In genomic region chr17:29613856-29614255, GRCh38 we compare ENCODE assay signal across 9 cellular contexts. TPM values are rescaled to one million over a fixed set of nuclear protein-coding genes. Genes with fewer than 3 reads are reported as not detected.
A peak's percentile ranks its signal among the peaks of the same experiment; 100 is the strongest.
DNase-seq lines count a peak whose midpoint lies in the region; ATAC-seq, FAIRE-seq and TF ChIP-seq lines count a peak whose summit lies in the region.
"Had no signal": no experiment of that assay in that cellular context is flagged by ENCODE, and none has a peak within 500 bp of the region (broad histone marks: within the 10 kb centered on the region; RNA-seq: fewer than 3 reads in every experiment).

No MANE protein-coding gene starts in this region.

- no peak for TF ChIP-seq POLR2A in gastroesophageal sphincter (IDR thresholded peaks at IDR 0.05)
- no peak for TF ChIP-seq POLR2A in H54 (IDR thresholded peaks at IDR 0.05; ENCODE audit: low read depth, low read length)

- H3K9me3 ChIP-seq in CD8-positive, alpha-beta T cell (ENCODE audit: low read length): no peaks in the 10 kb centered on the region
- H3K9me3 ChIP-seq in gastroesophageal sphincter: no peaks in the 10 kb centered on the region

- H3K4me3 Mint-ChIP-seq in CD8-positive, alpha-beta T cell: peak overlapping the region; percentile 70

- H3K27me3 ChIP-seq in CD8-positive, alpha-beta T cell (ENCODE audit: insufficient read depth, low read length): no peaks in the 10 kb centered on the region
- H3K27me3 ChIP-seq in gastroesophageal sphincter: no peaks in the 10 kb centered on the region

- peak in 1 of 7 experiments; percentile 10 for DNase-seq in CD8-positive, alpha-beta T cell
- DNase-seq in retinal pigment epithelial cell (ENCODE audit: low read depth) (no peak), posterior cingulate gyrus (no peak), NCI-H2107 (lab: John Stamatoyannopoulos, UW) (no peak), H54 (ENCODE audit: insufficient read length, low spot score) (no peak)
- DNase-seq in effector CD4-positive, alpha-beta T cell: no peak

- POLR2A ChIA-PET in CD8-positive, alpha-beta T cell (lab: Charles Lee): interaction anchor here (1.0 to 6.0 kb wide), 3 partner anchors 21 to 317 kb away, joined by 3 to 63 read pairs (median 5); partner anchors contain the start of gene ANKRD13B

- peak overlapping the region; percentile 49 for H3K4me3 ChIP-seq in CD8-positive, alpha-beta T cell (ENCODE audit: low read depth, low read length)
- peak overlapping the region; percentile 27 for H3K4me3 ChIP-seq in WI38 (ENCODE audit: low read depth, low read length)
- peak overlapping the region in 1 of 2 donors; percentile 43 for H3K4me3 ChIP-seq in gastroesophageal sphincter
- peak overlapping the region; percentile 15 for H3K4me3 ChIP-seq in retinal pigment epithelial cell (ENCODE audit: low read length)

- TF ChIP-seq CTCF in CD8-positive, alpha-beta T cell (IDR thresholded peaks at IDR 0.05): no peak
- TF ChIP-seq CTCF in WI38 (IDR thresholded peaks at IDR 0.05; ENCODE audit: low read depth, low read length) (no peak), gastroesophageal sphincter (IDR thresholded peaks at IDR 0.05) (no peak), retinal pigment epithelial cell (conservative IDR thresholded peaks at IDR 0.05; ENCODE audit: low read depth, low read length) (no peak)

- peaks cover 33% of the 10 kb centered on the region for H3K4me1 Mint-ChIP-seq in CD8-positive, alpha-beta T cell (ENCODE audit: low read depth)

- FAIRE-seq in H54 (lab: Jason Lieb, UNC): no peak
- FAIRE-seq: islet of Langerhans had no signal

- H3K36me3 ChIP-seq in CD8-positive, alpha-beta T cell (ENCODE audit: insufficient read depth, low read length): no peaks in the 10 kb centered on the region
- peaks cover 0 to 6% of the 10 kb centered on the region in 2 donors for H3K36me3 ChIP-seq in gastroesophageal sphincter

- ATAC-seq in CD8-positive, alpha-beta T cell: no peak
- ATAC-seq in gastroesophageal sphincter: no peak

- H3K27ac Mint-ChIP-seq in CD8-positive, alpha-beta T cell: no peak overlapping the region

- CTCF ChIA-PET in CD8-positive, alpha-beta T cell (lab: Charles Lee): interaction anchor here (0.9 to 10.9 kb wide), 9 partner anchors 9 to 47 kb away, joined by 3 to 216 read pairs (median 4); partner anchors contain the start of genes ABHD15 and ANKRD13B

- H3K4me1 ChIP-seq in CD8-positive, alpha-beta T cell (ENCODE audit: insufficient read depth, low read length): peaks cover 52% of the 10 kb centered on the region
- peaks cover 4 to 63% (median 58%) of the 10 kb centered on the region in 3 donors for H3K4me1 ChIP-seq in gastroesophageal sphincter

- no peaks in the 10 kb centered on the region for H3K27me3 Mint-ChIP-seq in CD8-positive, alpha-beta T cell (ENCODE audit: low read depth)

- intact Hi-C loops in CD8-positive, alpha-beta T cell (cut with DNase I, micrococcal nuclease): loop anchor here (1.0 to 10.0 kb wide), 4 partner anchors 34 to 481 kb away; partner anchors contain the start of genes SSH2 (in 1 of the 2) and TP53I13 (in 1 of the 2)
- intact Hi-C loops in posterior cingulate gyrus (cut with DNase I): loop anchor here (1.0 kb wide), 2 partner anchors 21 to 34 kb away; partner anchors contain the start of gene ANKRD13B

- no peak for TF ChIP-seq EP300 in gastroesophageal sphincter (IDR thresholded peaks at IDR 0.05)

- 18 to 20% methylated on average over 7 to 11 of the region's 13 CpGs for WGBS in gastroesophageal sphincter (ENCODE audit: low coverage in 1 of 2), 2 donors

- no peaks in the 10 kb centered on the region for H3K9me3 Mint-ChIP-seq in CD8-positive, alpha-beta T cell

- H3K36me3 Mint-ChIP-seq in CD8-positive, alpha-beta T cell: no peaks in the 10 kb centered on the region

- H3K27ac ChIP-seq in CD8-positive, alpha-beta T cell (ENCODE audit: low read depth, low read length): no peak overlapping the region
- H3K27ac ChIP-seq in gastroesophageal sphincter: peak overlapping the region in 3 of 4 donors; percentile 16 to 71 (median 68)

RNA-seq across cellular contexts. Expression of gene CORO6, which starts 8.9 kb away (rescaled TPM):
- 1 to 10 TPM; 1.2 to 1.7 TPM for total RNA-seq in CD8-positive, alpha-beta T cell
- 100 to 1,000 TPM in 1 of 4 donors, 10 to 100 TPM in 3; 18.1 to 138 (median 39.4) TPM for total RNA-seq in gastroesophageal sphincter

RNA-seq across cellular contexts. Expression of gene ANKRD13B, which starts 20.9 kb away (rescaled TPM):
- total RNA-seq in CD8-positive, alpha-beta T cell: 1 to 10 TPM in 1 of 2 experiments, under 1 TPM in 1; 0.83 to 1.3 TPM
- 10 to 100 TPM in 2 of 4 donors, 1 to 10 TPM in 2; 4.4 to 22.8 (median 10.0) TPM for total RNA-seq in gastroesophageal sphincter

RNA-seq across cellular contexts. Expression of gene GIT1, which starts 24.4 kb away (rescaled TPM):
- total RNA-seq in CD8-positive, alpha-beta T cell: 10 to 100 TPM; 25.8 to 27.0 TPM
- 10 to 100 TPM; 30.4 to 47.8 (median 35.8) TPM for total RNA-seq in gastroesophageal sphincter

RNA-seq across cellular contexts. Expression of gene TP53I13, which starts 45.4 kb away (rescaled TPM):
- 10 to 100 TPM; 50.2 to 54.1 TPM for total RNA-seq in CD8-positive, alpha-beta T cell
- total RNA-seq in gastroesophageal sphincter: 10 to 100 TPM; 41.5 to 57.3 (median 52.1) TPM

RNA-seq across cellular contexts. Expression of gene ABHD15, which starts 47.0 kb away (rescaled TPM):
- total RNA-seq in CD8-positive, alpha-beta T cell: 1 to 10 TPM; 8.3 to 8.7 TPM
- total RNA-seq in gastroesophageal sphincter: 10 to 100 TPM in 3 of 4 donors, 1 to 10 TPM in 1; 5.4 to 12.6 (median 11.1) TPM

Comparison
In these comparisons a context has a peak if more than half of its experiments do, and no peak if none do; other contexts are left out.
1. RNA of gene CORO6, which starts 8.9 kb away (total RNA-seq): 18.1 to 138 TPM in gastroesophageal sphincter; 1.2 to 1.7 TPM in CD8-positive, alpha-beta T cell; every median in the first group is over 4 times any median in the second.